In the genomic region with DNA sequence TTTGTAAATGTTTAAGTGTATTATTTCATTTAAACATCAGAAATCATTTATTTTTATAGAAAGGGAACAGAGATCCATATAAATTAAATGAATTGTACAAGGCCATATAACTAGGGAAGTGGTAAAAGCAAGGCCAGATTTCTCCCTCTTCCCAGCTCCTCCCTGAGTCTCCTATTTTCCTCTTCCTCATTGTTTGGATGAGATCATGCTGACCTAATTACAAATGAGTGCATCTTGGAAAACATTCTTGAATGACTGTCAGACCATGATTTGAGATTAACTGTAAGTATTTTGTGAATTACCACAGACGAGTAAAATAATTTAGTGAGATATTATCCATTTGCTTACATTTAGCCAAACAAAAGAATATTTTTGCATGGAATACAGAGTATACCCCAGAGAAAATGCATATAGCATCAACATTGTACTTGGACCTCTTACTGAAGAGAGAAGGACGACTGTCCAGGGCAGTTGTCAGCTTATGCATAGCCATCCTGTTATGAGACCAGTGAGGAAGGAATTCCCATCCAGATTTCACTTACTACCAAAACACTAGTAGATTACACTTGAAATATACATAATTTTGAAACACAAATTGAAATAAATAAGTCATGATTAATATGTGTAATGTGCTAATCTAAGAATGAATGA, we compare ENCODE assay signal across 13 cellular contexts. TPM values are rescaled to one million over a fixed set of nuclear protein-coding genes. Genes with fewer than 3 reads are reported as not detected.
A peak's percentile ranks its signal among the peaks of the same experiment; 100 is the strongest.
DNase-seq lines count a peak whose midpoint lies in the region; TF ChIP-seq lines count a peak whose summit lies in the region.
"Had no signal": no experiment of that assay in that cellular context is flagged by ENCODE, and none has a peak within 500 bp of the region (broad histone marks: within the 10 kb centered on the region; RNA-seq: fewer than 3 reads in every experiment).

No MANE protein-coding gene starts in this region.

- H3K4me1 ChIP-seq in effector memory CD4-positive, alpha-beta T cell (ENCODE audit: control insufficient read depth, insufficient read depth, low read length, poor library complexity, severe bottlenecking), result no peaks in the 10 kb centered on the region
- no peaks in the 10 kb centered on the region for H3K4me1 ChIP-seq in hepatocyte (ENCODE audit: insufficient read depth)

- H3K36me3 ChIP-seq in effector memory CD4-positive, alpha-beta T cell (ENCODE audit: control insufficient read depth, insufficient read depth, low read length), result peaks cover 34% of the 10 kb centered on the region
- peaks cover 4% of the 10 kb centered on the region for H3K36me3 ChIP-seq in hepatocyte (replicated peaks; ENCODE audit: insufficient read depth, low read depth)
- H3K36me3 ChIP-seq: ovary had no signal

- H3K27ac Mint-ChIP-seq in HFFc6, result peak overlapping the region; percentile 76
- H3K27ac Mint-ChIP-seq: activated CD8-positive, alpha-beta T cell treated with anti-CD3 and anti-CD28 coated beads, Interleukin-2, amount 10 ng/mL, durations not matched to agents 7 days and 5 days had no signal

- no peak overlapping the region for H3K27ac ChIP-seq in effector memory CD4-positive, alpha-beta T cell (ENCODE audit: insufficient read depth, low read length, poor library complexity, severe bottlenecking)
- H3K27ac ChIP-seq in hepatocyte, result no peak overlapping the region
- H3K27ac ChIP-seq: cardiac muscle cell, ovary had no signal

- H3K4me1 Mint-ChIP-seq in HFFc6 (ENCODE audit: low read depth), result peaks cover 18% of the 10 kb centered on the region

- H3K4me2 ChIP-seq in hepatocyte, result no peak overlapping the region

- H3K4me3 ChIP-seq in effector memory CD4-positive, alpha-beta T cell (ENCODE audit: insufficient read depth, low read depth, low read length, poor library complexity, severe bottlenecking), result no peak overlapping the region
- H3K4me3 ChIP-seq in hepatocyte, result no peak overlapping the region
- H3K4me3 ChIP-seq: cardiac muscle cell, ovary had no signal

- H4K20me1 ChIP-seq in hepatocyte (ENCODE audit: insufficient read depth, poor library complexity, severe bottlenecking), result no peaks in the 10 kb centered on the region

- DNase-seq in AG08395 (ENCODE audit: low spot score) (peak; percentile 61), HFFc6 (peak; percentile 48), dedifferentiated amniotic fluid mesenchymal stem cell (ENCODE audit: extremely low spot score) (peak; percentile 76), iris pigment epithelial cell (ENCODE audit: low read depth) (peak; percentile 65), hepatocyte (ENCODE audit: low spot score) (no peak), NCI-H1694 treated with DMSO at 0.1 percent for 48 hours (lab: John Stamatoyannopoulos, UW) (no peak)
- DNase-seq in effector memory CD4-positive, alpha-beta T cell, result no peak
- no peak for DNase-seq in activated naive CD4-positive, alpha-beta T cell treated with anti-CD3 and anti-CD28 coated beads, Interleukin-2, amount 50 U/mL, for 16 hours
- DNase-seq: activated CD8-positive, alpha-beta T cell treated with anti-CD3 and anti-CD28 coated beads, Interleukin-2, amount 10 ng/mL, durations not matched to agents 7 days and 5 days; activated gamma-delta T cell; midbrain; ovary had no signal

- H3K4me3 Mint-ChIP-seq in HFFc6, result no peak overlapping the region
- H3K4me3 Mint-ChIP-seq: activated CD8-positive, alpha-beta T cell treated with anti-CD3 and anti-CD28 coated beads, Interleukin-2, amount 10 ng/mL, durations not matched to agents 7 days and 5 days had no signal

- H3K79me2 ChIP-seq in hepatocyte, result peaks cover 8% of the 10 kb centered on the region

- no peaks in the 10 kb centered on the region for H3K9me3 Mint-ChIP-seq in HFFc6

- WGBS in hepatocyte (ENCODE audit: low lambda C conversion rate, missing lambda C conversion rate), result 88% methylated on average over 2 of the region's 2 CpGs

- H2AFZ ChIP-seq in hepatocyte, result no peak overlapping the region

- H3K27me3 ChIP-seq in effector memory CD4-positive, alpha-beta T cell (replicated peaks; ENCODE audit: control insufficient read depth, insufficient read depth, low read length, poor library complexity, severe bottlenecking), result no peaks in the 10 kb centered on the region
- H3K27me3 ChIP-seq in hepatocyte, result no peaks in the 10 kb centered on the region
- H3K27me3 ChIP-seq: cardiac muscle cell, ovary had no signal

- peaks cover 1% of the 10 kb centered on the region; the same call in 1 of the 2 replicates for H3K27me3 Mint-ChIP-seq in HFFc6 (ENCODE audit: insufficient read depth)

- H3K36me3 Mint-ChIP-seq in HFFc6 (ENCODE audit: low read depth), result peaks cover 21% of the 10 kb centered on the region

- no peaks in the 10 kb centered on the region for H3K9me2 ChIP-seq in hepatocyte (replicated peaks; ENCODE audit: insufficient read depth)

- H3K9me3 ChIP-seq in effector memory CD4-positive, alpha-beta T cell (ENCODE audit: control insufficient read depth, low read length), result no peaks in the 10 kb centered on the region
- H3K9me3 ChIP-seq in hepatocyte (ENCODE audit: low read depth), result no peaks in the 10 kb centered on the region
- H3K9me3 ChIP-seq: ovary had no signal

- TF ChIP-seq CTCF in HFFc6 (IDR thresholded peaks at IDR 0.05), result no peak
- TF ChIP-seq CTCF in hepatocyte (IDR thresholded peaks at IDR 0.05; ENCODE audit: poor library complexity), result no peak

RNA-seq across cellular contexts. Expression of a gene that starts 47.3 kb away (rescaled TPM):
- total RNA-seq in HFFc6 (2021; fragmentation: NEBNext Ultra II Directional; extraction: Animal tissue kit (Norgen Biotek cat#: 25700)), result 100 to 1,000 TPM in 5 of 6 experiments, 10 to 100 TPM in 1; 93.7 to 136 (median 114) TPM
- 67.6 and 101 TPM in 2 replicates for total RNA-seq in hepatocyte
- 30.9 and 40.1 TPM in 2 replicates for polyA plus RNA-seq in hepatocyte

Comparison
In these comparisons a context has a peak if more than half of its experiments do, and no peak if none do; other contexts are left out.
1. DNase-seq: peak in AG08395 (single experiment), HFFc6 (single experiment), dedifferentiated amniotic fluid mesenchymal stem cell (single experiment) and iris pigment epithelial cell (single experiment); none in effector memory CD4-positive, alpha-beta T cell (0 of 3), hepatocyte (single experiment), NCI-H1694 treated with DMSO at 0.1 percent for 48 hours (single experiment) and activated naive CD4-positive, alpha-beta T cell treated with anti-CD3 and anti-CD28 coated beads, Interleukin-2, amount 50 U/mL, for 16 hours (single experiment).